In genomic region chr2:158953926-158954763, GRCh38 we compare ENCODE assay signal across 7 cellular contexts. TPM values are rescaled to one million over a fixed set of nuclear protein-coding genes. Genes with fewer than 3 reads are reported as not detected.
DNase-seq lines count a peak whose midpoint lies in the region; ATAC-seq and TF ChIP-seq lines count a peak whose summit lies in the region.

No MANE protein-coding gene starts in this region.

- H3K27me3 ChIP-seq in breast epithelium = no peaks in the 10 kb centered on the region

- no peak overlapping the region for H3K4me3 ChIP-seq in breast epithelium

- no peaks in the 10 kb centered on the region for H3K36me3 ChIP-seq in breast epithelium

- no peaks in the 10 kb centered on the region for H3K9me3 ChIP-seq in breast epithelium

- TF ChIP-seq CTCF in breast epithelium (IDR thresholded peaks at IDR 0.05) = no peak

- peaks cover 0 to 9% of the 10 kb centered on the region in 2 donors for H3K4me1 ChIP-seq in breast epithelium

- intact Hi-C loops in breast epithelium (cut with DNase I; ENCODE audit: low total_unique reads) = no loop called here

- TF ChIP-seq POLR2A in breast epithelium (IDR thresholded peaks at IDR 0.05) = no peak

- ATAC-seq in GM18861 (IDR thresholded peaks at IDR 0.05; ENCODE audit: unreplicated experiment) = peak; percentile 87

- peak overlapping the region; percentile 21 to 54 for H3K27ac ChIP-seq in breast epithelium

- DNase-seq in HUDEP-2 (lab: John Stamatoyannopoulos, UW; ENCODE audit: unreplicated experiment in 76 of 76) = peak in 57 of 76 experiments; percentile 5 to 64 (median 33)
- peak; percentile 46 for DNase-seq in RKO (ENCODE audit: low spot score)
- DNase-seq in breast epithelium (ENCODE audit: low spot score in 2 of 2) = peak; percentile 56 to 61
- DNase-seq in medulla oblongata (ENCODE audit: extremely low spot score) = peak; percentile 42
- peak; percentile 7 for DNase-seq in superior temporal gyrus (ENCODE audit: extremely low spot score)
- DNase-seq in hippocampal formation (lab: John Stamatoyannopoulos, UW) = no peak

RNA-seq across cellular contexts. Expression of gene TANC1, which starts 14.3 kb away (rescaled TPM):
- 10 to 100 TPM; 18.9 to 62.3 (median 58.4) TPM for total RNA-seq in breast epithelium

Comparison
In these comparisons a context has a peak if more than half of its experiments do, and no peak if none do; other contexts are left out.
1. DNase-seq: peak in HUDEP-2 (57 of 76), RKO (single experiment), breast epithelium (2 of 2), medulla oblongata (single experiment) and superior temporal gyrus (single experiment); none in hippocampal formation (0 of 2).